8 cellular contexts compared by ENCODE assay signal in genomic region chr21:17612565-17613241, GRCh38. TPM values are rescaled to one million over a fixed set of nuclear protein-coding genes. Genes with fewer than 3 reads are reported as not detected.
DNase-seq lines count a peak whose midpoint lies in the region; ATAC-seq and TF ChIP-seq lines count a peak whose summit lies in the region.

Gene BTG3, minus strand, starts transcription at chr21:17612901. Its CDS starts 3,757 bp downstream, at chr21:17609144.

- H4K20me1 ChIP-seq in KMS-11 (ENCODE audit: insufficient read depth) = peaks cover 17% of the 10 kb centered on the region; the same call in 1 of the 2 replicates

- H3K4me1 ChIP-seq in KMS-11 (ENCODE audit: low read depth, poor library complexity, severe bottlenecking) = peaks cover 19% of the 10 kb centered on the region
- peaks cover 31% of the 10 kb centered on the region for H3K4me1 ChIP-seq in suprapubic skin

- H3K27ac ChIP-seq in KMS-11 (peak within 1 kb of the TSS; percentile 70), SK-N-MC (peak within 1 kb of the TSS; percentile 92), suprapubic skin (peak within 1 kb of the TSS; percentile 97)

- H3K27me3 ChIP-seq in KMS-11 (ENCODE audit: insufficient read depth, low read depth) = no peaks in the 10 kb centered on the region
- H3K27me3 ChIP-seq in suprapubic skin = no peaks in the 10 kb centered on the region

- H3K4me3 ChIP-seq in KMS-11 (IDR thresholded peaks at IDR 0.05; ENCODE audit: insufficient read depth, low read depth, low read length) (peak within 1 kb of the TSS; percentile 28), SK-N-MC (peak within 1 kb of the TSS; percentile 100), suprapubic skin (peak within 1 kb of the TSS; percentile 98)

- H3K9ac ChIP-seq in KMS-11 (peak within 1 kb of the TSS; percentile 93), SK-N-MC (ENCODE audit: insufficient read length) (peak within 1 kb of the TSS; percentile 97)

- H3K36me3 ChIP-seq in KMS-11 (ENCODE audit: insufficient read depth) = no peaks in the 10 kb centered on the region; the same call in 1 of the 2 replicates
- peaks cover 33% of the 10 kb centered on the region for H3K36me3 ChIP-seq in SK-N-MC (ENCODE audit: insufficient read depth, low read length)
- H3K36me3 ChIP-seq in suprapubic skin = no peaks in the 10 kb centered on the region

- DNase-seq in EL (peak; percentile 81), SK-N-MC (ENCODE audit: low read depth, low spot score) (no peak), globus pallidus (ENCODE audit: low spot score) (peak; percentile 81), omental fat pad (ENCODE audit: low spot score) (no peak), suprapubic skin (ENCODE audit: low spot score in 2 of 2) (peak; percentile 79 to 81)
- DNase-seq in activated naive CD4-positive, alpha-beta T cell treated with anti-CD3 and anti-CD28 coated beads for 36 hours = peak; percentile 76

- ATAC-seq in GM21737 (IDR thresholded peaks at IDR 0.05; ENCODE audit: unreplicated experiment) (peak; percentile 88), omental fat pad (ENCODE audit: low FRiP score) (peak; percentile 82)

- peak within 1 kb of the TSS; percentile 91 for H3K27ac Mint-ChIP-seq in activated naive CD4-positive, alpha-beta T cell treated with anti-CD3 and anti-CD28 coated beads for 36 hours

- H3K79me2 ChIP-seq in KMS-11 (ENCODE audit: insufficient read depth, low read depth) = peaks cover 45% of the 10 kb centered on the region

- H3K9me3 ChIP-seq in SK-N-MC (ENCODE audit: low read depth, low read length) = no peaks in the 10 kb centered on the region
- no peaks in the 10 kb centered on the region for H3K9me3 ChIP-seq in suprapubic skin

- peak; percentile 74 to 97 for TF ChIP-seq POLR2A in suprapubic skin (IDR thresholded peaks at IDR 0.05)

- TF ChIP-seq EP300 in suprapubic skin (IDR thresholded peaks at IDR 0.05) = no peak

- CTCF ChIA-PET in activated naive CD4-positive, alpha-beta T cell treated with anti-CD3 and anti-CD28 coated beads for 36 hours (lab: Charles Lee) = interaction anchor here (0.5 to 1.4 kb wide), 4 partner anchors 31 to 312 kb away, joined by 3 to 6 read pairs (median 4); no protein-coding TSS in a partner anchor

- peak within 1 kb of the TSS; percentile 96 for H3K4me2 ChIP-seq in KMS-11

- intact Hi-C loops in activated naive CD4-positive, alpha-beta T cell treated with anti-CD3 and anti-CD28 coated beads for 36 hours (cut with micrococcal nuclease) = loop anchor here (1.0 to 5.0 kb wide), 2 partner anchors 207 to 1415 kb away; partner anchors contain the start of gene C21orf91

- peak within 1 kb of the TSS; percentile 70 for H2AFZ ChIP-seq in KMS-11 (ENCODE audit: low read depth)

- peaks cover 32% of the 10 kb centered on the region for H3K4me1 Mint-ChIP-seq in activated naive CD4-positive, alpha-beta T cell treated with anti-CD3 and anti-CD28 coated beads for 36 hours (ENCODE audit: low read depth)

- no peaks in the 10 kb centered on the region for H3K27me3 Mint-ChIP-seq in activated naive CD4-positive, alpha-beta T cell treated with anti-CD3 and anti-CD28 coated beads for 36 hours (ENCODE audit: low read depth)

- whole genome bisulfite sequencing in suprapubic skin = 4% methylated on average over 33 of the region's 102 CpGs

- H3K36me3 Mint-ChIP-seq in activated naive CD4-positive, alpha-beta T cell treated with anti-CD3 and anti-CD28 coated beads for 36 hours (ENCODE audit: low read depth) = peaks cover 29% of the 10 kb centered on the region

- peak within 1 kb of the TSS; percentile 83 for H3K4me3 Mint-ChIP-seq in activated naive CD4-positive, alpha-beta T cell treated with anti-CD3 and anti-CD28 coated beads for 36 hours

- no peak for TF ChIP-seq CTCF in KMS-11 (conservative IDR thresholded peaks at IDR 0.05; ENCODE audit: low read depth, low read length)
- TF ChIP-seq CTCF in omental fat pad (IDR thresholded peaks at IDR 0.05) = no peak
- TF ChIP-seq CTCF in suprapubic skin (IDR thresholded peaks at IDR 0.05) = no peak

- H3K9me3 Mint-ChIP-seq in activated naive CD4-positive, alpha-beta T cell treated with anti-CD3 and anti-CD28 coated beads for 36 hours = no peaks in the 10 kb centered on the region

RNA-seq across cellular contexts. Expression of gene BTG3, which starts in this region (rescaled TPM):
- total RNA-seq in activated naive CD4-positive, alpha-beta T cell treated with anti-CD3 and anti-CD28 coated beads for 36 hours = 10 to 100 TPM; 50.4 to 51.9 TPM
- total RNA-seq in omental fat pad (10 to 100 TPM; 39.4 to 60.9 (median 43.6) TPM), suprapubic skin (10 to 100 TPM; 50.4 to 81.5 (median 72.4) TPM)

Comparison
In these comparisons a context has a peak if more than half of its experiments do, and no peak if none do; other contexts are left out.
1. DNase-seq: peak in EL (single experiment), activated naive CD4-positive, alpha-beta T cell treated with anti-CD3 and anti-CD28 coated beads for 36 hours (single experiment), globus pallidus (single experiment) and suprapubic skin (2 of 2); none in SK-N-MC (single experiment) and omental fat pad (single experiment).
2. H3K4me3 ChIP-seq: peak in every context shown above with its lines; median percentile 100 in SK-N-MC; 98 in suprapubic skin; 28 in KMS-11.
3. Peak in every context shown above with its lines, with median percentiles within 50 percentile points of each other: H3K27ac ChIP-seq.